In genomic region chr5:89087551-89088318, GRCh38 we compare ENCODE assay signal across 21 cellular contexts.
A peak's percentile ranks its signal among the peaks of the same experiment; 100 is the strongest.
DNase-seq lines count a peak whose midpoint lies in the region; ATAC-seq, FAIRE-seq and TF ChIP-seq lines count a peak whose summit lies in the region.
"Had no signal": no experiment of that assay in that cellular context is flagged by ENCODE, and none has a peak within 500 bp of the region (broad histone marks: within the 10 kb centered on the region; RNA-seq: fewer than 3 reads in every experiment).

No MANE protein-coding gene starts in this region.

- peaks cover 11% of the 10 kb centered on the region for H3K4me1 Mint-ChIP-seq in neural progenitor cell
- H3K4me1 Mint-ChIP-seq: activated CD4-positive, alpha-beta T cell treated with anti-CD3 and anti-CD28 coated beads, Interleukin-2, amount 10 ng/mL, durations not matched to agents 24 days and 14 days had no signal

- no peaks in the 10 kb centered on the region for H3K36me3 ChIP-seq in MG63
- no peaks in the 10 kb centered on the region for H3K36me3 ChIP-seq in GM12878 (ENCODE audit: control insufficient read depth in 2 of 2, insufficient read depth in 2 of 2, low read length in 1 of 2)
- no peaks in the 10 kb centered on the region for H3K36me3 ChIP-seq in neural progenitor cell

- H3K79me2 ChIP-seq in GM12878 (ENCODE audit: control insufficient read depth, insufficient read depth, low read length) (no peaks in the 10 kb centered on the region), neural progenitor cell (ENCODE audit: low read depth) (no peaks in the 10 kb centered on the region)

- no TSS peak for BruUV-seq in GM12878 (replicated peaks; lab: Mats Ljungman, UMichigan)

- no peaks in the 10 kb centered on the region for H3K36me3 Mint-ChIP-seq in neural progenitor cell

- TF ChIP-seq RAD21 in GM12878 (IDR thresholded peaks at IDR 0.05; ENCODE audit: insufficient read depth, low read depth, low read length): no peak

- H4K20me1 ChIP-seq in GM12878 (ENCODE audit: control insufficient read depth, insufficient read depth): no peaks in the 10 kb centered on the region
- no peaks in the 10 kb centered on the region for H4K20me1 ChIP-seq in neural progenitor cell (ENCODE audit: low read depth)

- CTCF ChIA-PET in GM12878 (lab: Yijun Ruan, JAX): interaction anchor here (0.9 to 3.1 kb wide), 8 partner anchors 9 to 642 kb away, joined by 3 to 10 read pairs (median 3); no protein-coding TSS in a partner anchor

- RAD21 ChIA-PET in GM12878 (lab: Charles Lee; ENCODE audit: unreplicated experiment): interaction anchor here (1.0 to 2.6 kb wide), 11 partner anchors 8 to 360 kb away, joined by 3 to 15 read pairs (median 7); no protein-coding TSS in a partner anchor

- TF ChIP-seq CTCF in GM12865 (IDR thresholded peaks at IDR 0.05; ENCODE audit: insufficient read depth, low read depth, low read length, missing control alignments) (no peak), GM12878 (IDR thresholded peaks at IDR 0.05 in 2 of 3, conservative IDR thresholded peaks at IDR 0.05 in 1 of 3; ENCODE audit: control insufficient read depth in 2 of 3, extremely low read depth in 1 of 3, insufficient read depth in 1 of 3, low read depth in 3 of 3, low read length in 3 of 3) (no peak), neural progenitor cell (IDR thresholded peaks at IDR 0.05) (no peak)

- H3K27ac ChIP-seq in GM12878 (ENCODE audit: control insufficient read depth, insufficient read depth): no peak overlapping the region
- no peak overlapping the region for H3K27ac ChIP-seq in neural progenitor cell
- H3K27ac ChIP-seq: RWPE1 had no signal

- intact Hi-C loops in GM12878 (cut with micrococcal nuclease; ENCODE audit: unreplicated experiment): no loop called here

- H3K27me3 ChIP-seq in MG63: no peaks in the 10 kb centered on the region
- no peaks in the 10 kb centered on the region for H3K27me3 ChIP-seq in GM12878 (replicated peaks in 1 of 2; ENCODE audit: control insufficient read depth in 2 of 2, insufficient read depth in 2 of 2, low read length in 1 of 2)
- no peaks in the 10 kb centered on the region for H3K27me3 ChIP-seq in neural progenitor cell

- H3K27me3 Mint-ChIP-seq in neural progenitor cell (ENCODE audit: insufficient read depth, low read depth): no peaks in the 10 kb centered on the region
- H3K27me3 Mint-ChIP-seq: activated CD4-positive, alpha-beta T cell treated with anti-CD3 and anti-CD28 coated beads, Interleukin-2, amount 10 ng/mL, durations not matched to agents 24 days and 14 days had no signal

- H3K4me2 ChIP-seq in GM12878 (ENCODE audit: control insufficient read depth, insufficient read depth) (no peak overlapping the region), neural progenitor cell (no peak overlapping the region)

- TF ChIP-seq EP300 in GM12878 (IDR thresholded peaks at IDR 0.05; ENCODE audit: borderline replicate concordance in 1 of 2, control insufficient read depth in 1 of 2, low read depth in 2 of 2, low read length in 2 of 2): no peak

- H3K4me3 Mint-ChIP-seq in neural progenitor cell: no peak overlapping the region
- H3K4me3 Mint-ChIP-seq: activated CD4-positive, alpha-beta T cell treated with anti-CD3 and anti-CD28 coated beads, Interleukin-2, amount 10 ng/mL, durations not matched to agents 24 days and 14 days; HFFc6 had no signal

- FAIRE-seq in GM12878 (lab: Jason Lieb, UNC): no peak
- FAIRE-seq: urothelium cell line had no signal

- SMC1A ChIA-PET in GM12878 (lab: Charles Lee; ENCODE audit: uncharacterized antibody, unreplicated experiment): interaction anchor here (0.6 to 3.8 kb wide), 19 partner anchors 9 to 379 kb away, joined by 3 to 30 read pairs (median 3); no protein-coding TSS in a partner anchor

- no peak overlapping the region for H3K9ac ChIP-seq in GM12878 (ENCODE audit: control insufficient read depth, insufficient read depth, low read length)
- H3K9ac ChIP-seq in neural progenitor cell: no peak overlapping the region

- H3F3A ChIP-seq in neural progenitor cell (ENCODE audit: low read depth): peaks cover 8% of the 10 kb centered on the region

- DNase-seq in GM12865 (ENCODE audit: low read depth) (peak; percentile 18), MG63 (peak; percentile 6), GM12878 (ENCODE audit: low read depth, low spot score) (no peak), neural progenitor cell (ENCODE audit: low spot score) (peak; percentile 33), NCI-H2029 treated with DMSO at 0.1 percent for 48 hours (lab: John Stamatoyannopoulos, UW) (no peak), NCI-H187 treated with DMSO at 0.1 percent for 48 hours (lab: John Stamatoyannopoulos, UW) (no peak), NCI-H146 treated with DMSO at 0.1 percent for 48 hours (lab: John Stamatoyannopoulos, UW; ENCODE audit: unreplicated experiment) (no peak)
- DNase-seq: activated CD4-positive, alpha-beta T cell treated with anti-CD3 and anti-CD28 coated beads, Interleukin-2, amount 10 ng/mL, durations not matched to agents 24 days and 14 days; activated naive CD4-positive, alpha-beta T cell treated with Interleukin-2 at 50 U/mL for 16 hours; activated T-cell treated with anti-CD3 and anti-CD28 coated beads, Interleukin-2, amount 50 U/mL, for 48 hours; dermis blood vessel endothelial cell; DND-41; HFFc6; kidney glomerular epithelial cell; mammary epithelial cell; NCI-H1105 treated with DMSO at 0.1 percent for 48 hours; NCI-H2107; NCI-H446 treated with DMSO at 0.1 percent for 48 hours had no signal

- in situ Hi-C loops in GM12878 (cut with MboI): no loop called here

- peak; percentile 36; the same call in 2 of the 3 replicates for ATAC-seq in GM12878
- no peak for ATAC-seq in HG02623 (IDR thresholded peaks at IDR 0.05; ENCODE audit: unreplicated experiment)

- H2AFZ ChIP-seq in GM12878 (ENCODE audit: control insufficient read depth, low read depth, low read length) (no peak overlapping the region; the same call in 1 of the 2 replicates), neural progenitor cell (replicated peaks) (no peak overlapping the region)

- no peaks in the 10 kb centered on the region for H3K9me3 Mint-ChIP-seq in neural progenitor cell
- H3K9me3 Mint-ChIP-seq: activated CD4-positive, alpha-beta T cell treated with anti-CD3 and anti-CD28 coated beads, Interleukin-2, amount 10 ng/mL, durations not matched to agents 24 days and 14 days; HFFc6 had no signal

- POLR2A ChIA-PET in GM12878 (lab: Charles Lee): interaction anchor here (1.0 to 1.5 kb wide), 3 partner anchors 9 to 16 kb away, joined by 3 to 8 read pairs (median 5); no protein-coding TSS in a partner anchor

- 70% methylated on average over 12 of the region's 12 CpGs for WGBS in GM12878 (ENCODE audit: insufficient coverage, insufficient replicate concordance, low lambda C conversion rate, missing lambda C conversion rate)

- H3K4me3 ChIP-seq in GM12865 (ENCODE audit: low read depth, low read length): no peak overlapping the region
- H3K4me3 ChIP-seq in MG63: no peak overlapping the region
- H3K4me3 ChIP-seq in GM12878: no peak overlapping the region
- H3K4me3 ChIP-seq in neural progenitor cell: no peak overlapping the region

- H3K9me3 ChIP-seq in MG63 (no peaks in the 10 kb centered on the region), GM12878 (replicated peaks; ENCODE audit: control insufficient read depth, insufficient read depth, low read length) (no peaks in the 10 kb centered on the region; the same call in 2 of the 3 replicates), neural progenitor cell (ENCODE audit: low read depth) (no peaks in the 10 kb centered on the region)

- H3K27ac Mint-ChIP-seq in neural progenitor cell: no peak overlapping the region
- H3K27ac Mint-ChIP-seq: activated CD4-positive, alpha-beta T cell treated with anti-CD3 and anti-CD28 coated beads, Interleukin-2, amount 10 ng/mL, durations not matched to agents 24 days and 14 days; HFFc6 had no signal

- no peak for TF ChIP-seq POLR2A in GM12878 (IDR thresholded peaks at IDR 0.05; ENCODE audit: low read depth, low read length)

- H3K4me1 ChIP-seq in GM12878 (ENCODE audit: control insufficient read depth, insufficient read depth, low read length) (no peaks in the 10 kb centered on the region), neural progenitor cell (peaks cover 15% of the 10 kb centered on the region)

TF ChIP-seq in GM12878, 131 proteins besides CTCF, POLR2A, EP300 and RAD21 (continues in another document):
- TF ChIP-seq NFYA (IDR thresholded peaks at IDR 0.05; ENCODE audit: borderline replicate concordance, low read depth, low read length): no peak
- no peak for TF ChIP-seq STAT1 (conservative IDR thresholded peaks at IDR 0.05)
- TF ChIP-seq HSF1 (IDR thresholded peaks at IDR 0.05; ENCODE audit: low read depth, low read length): no peak
- no peak for TF ChIP-seq IRF4 (IDR thresholded peaks at IDR 0.05; ENCODE audit: low read depth, low read length)
- TF ChIP-seq MTA2 (IDR thresholded peaks at IDR 0.05; ENCODE audit: low read depth): no peak
- no peak for TF ChIP-seq SMAD1 (IDR thresholded peaks at IDR 0.05; ENCODE audit: low read depth, partially characterized antibody)

Comparison
In these comparisons a context has a peak if more than half of its experiments do, and no peak if none do; other contexts are left out.
1. DNase-seq: peak in GM12865 (single experiment), MG63 (single experiment) and neural progenitor cell (single experiment); none in GM12878 (single experiment), NCI-H2029 treated with DMSO at 0.1 percent for 48 hours (single experiment), NCI-H187 treated with DMSO at 0.1 percent for 48 hours (single experiment) and NCI-H146 treated with DMSO at 0.1 percent for 48 hours (single experiment).